In genomic region chr9:32825203-32825602, GRCh38 we compare ENCODE assay signal across 11 cellular contexts. TPM values are rescaled to one million over a fixed set of nuclear protein-coding genes. Genes with fewer than 3 reads are reported as not detected.
"Had no signal": no experiment of that assay in that cellular context is flagged by ENCODE, and none has a peak within 500 bp of the region (broad histone marks: within the 10 kb centered on the region; RNA-seq: fewer than 3 reads in every experiment).

No MANE protein-coding gene starts in this region.

- ATAC-seq: GM23338, HCT116 had no signal

- H3K9ac ChIP-seq: GM23248 had no signal

- H3K9me3 ChIP-seq: HAP-1 had no signal

- H2AFZ ChIP-seq: GM23248, GM23338 had no signal

- H3K4me3 Mint-ChIP-seq: GM23338, H9, HFFc6 had no signal

- H3K27ac Mint-ChIP-seq: GM23338, H9, HFFc6 had no signal

- FAIRE-seq: H1, H54 had no signal

- H3K36me3 ChIP-seq: HAP-1 had no signal

- H3K4me3 ChIP-seq: GM23248, GM23338, HAP-1 had no signal

- DNase-seq: GM23248, GOT3, H7, H9, HCEC 1CT, HFFc6 had no signal

- H3K9me3 Mint-ChIP-seq: HFFc6 had no signal

- H3K4me2 ChIP-seq: GM23338 had no signal

- H3K27ac ChIP-seq: GM23248 had no signal

RNA-seq across cellular contexts. Expression of gene TMEM215, which starts 41.9 kb away (rescaled TPM):
- total RNA-seq: GM23248, HFFc6 had no signal
- polyA plus RNA-seq: GM23248 had no signal
